ENCODE assay signal across 8 cellular contexts in genomic region chr18:46916551-46917107, GRCh38. TPM values are rescaled to one million over a fixed set of nuclear protein-coding genes. Genes with fewer than 3 reads are reported as not detected.
A peak's percentile ranks its signal among the peaks of the same experiment; 100 is the strongest.
DNase-seq lines count a peak whose midpoint lies in the region; ATAC-seq and TF ChIP-seq lines count a peak whose summit lies in the region.

No MANE protein-coding gene starts in this region.

- under 1% methylated on average over 12 of the region's 21 CpGs for WGBS in esophagus muscularis mucosa

- H4K20me1 ChIP-seq in DND-41 (ENCODE audit: insufficient read depth, low read length): peaks cover 26% of the 10 kb centered on the region; the same call in 1 of the 2 replicates

- H3K4me1 ChIP-seq in DND-41 (ENCODE audit: insufficient read depth, low read length) (peaks cover 45% of the 10 kb centered on the region), esophagus muscularis mucosa (peaks cover 27 to 49% (median 33%) of the 10 kb centered on the region in 4 donors)

- peaks cover 53% of the 10 kb centered on the region for H3K79me2 ChIP-seq in DND-41 (ENCODE audit: insufficient read depth, low read length)

- TF ChIP-seq POLR2A in esophagus muscularis mucosa (IDR thresholded peaks at IDR 0.05; ENCODE audit: low read depth): no peak

- H3K4me3 ChIP-seq in DND-41 (ENCODE audit: low read depth in 1 of 2, low read length in 2 of 2): peak overlapping the region; percentile 30 to 79; a peak in 3 of 4 replicates
- H3K4me3 ChIP-seq in esophagus muscularis mucosa: peak overlapping the region; percentile 79 to 91 (median 83)

- ATAC-seq in DND-41 (ENCODE audit: insufficient read depth, low read depth): peak; percentile 42
- ATAC-seq in GM21367 (IDR thresholded peaks at IDR 0.05; ENCODE audit: unreplicated experiment): peak; percentile 22
- ATAC-seq in natural killer cell: peak; percentile 58 to 74 (median 68)
- ATAC-seq in GM18498 (IDR thresholded peaks at IDR 0.05; ENCODE audit: unreplicated experiment): no peak
- no peak for ATAC-seq in esophagus mucosa

- peak overlapping the region; percentile 81 for H3K9ac ChIP-seq in DND-41 (ENCODE audit: low read depth, low read length)

- H3K36me3 Mint-ChIP-seq in natural killer cell: no peaks in the 10 kb centered on the region

- peak overlapping the region; percentile 81 for H3K4me3 Mint-ChIP-seq in natural killer cell

- peak overlapping the region; percentile 67 for H3K4me2 ChIP-seq in DND-41 (ENCODE audit: insufficient read depth, low read length)

- no peaks in the 10 kb centered on the region for H3K9me3 Mint-ChIP-seq in natural killer cell

- no peak for TF ChIP-seq EP300 in esophagus muscularis mucosa (IDR thresholded peaks at IDR 0.05)

- intact Hi-C loops in esophagus muscularis mucosa (cut with DNase I): loop anchor here (10.0 kb wide), 1 partner anchor 228 kb away; no protein-coding TSS in a partner anchor
- intact Hi-C loops in natural killer cell (cut with micrococcal nuclease): no loop called here

- peak overlapping the region; percentile 80 to 86 for H3K27ac Mint-ChIP-seq in natural killer cell

- no peaks in the 10 kb centered on the region for H3K36me3 ChIP-seq in DND-41 (ENCODE audit: insufficient read depth, low read length)
- no peaks in the 10 kb centered on the region for H3K36me3 ChIP-seq in esophagus muscularis mucosa

- H3K27ac ChIP-seq in DND-41 (ENCODE audit: low read length): peak overlapping the region; percentile 81
- peak overlapping the region; percentile 90 to 94 (median 92) for H3K27ac ChIP-seq in esophagus muscularis mucosa (replicated peaks in 1 of 4)

- H2AFZ ChIP-seq in DND-41 (ENCODE audit: low read depth, low read length): peak overlapping the region; percentile 96

- DNase-seq in DND-41: peak; percentile 59
- DNase-seq in LHCN-M2 (ENCODE audit: low read depth): peak; percentile 31
- peak; percentile 20 to 22 for DNase-seq in activated CD4-positive, alpha-beta T cell treated with anti-CD3 and anti-CD28 coated beads, Interleukin-2, amount 50 U/mL, for 4 hours
- DNase-seq in esophagus muscularis mucosa (ENCODE audit: extremely low spot score): no peak
- peak; percentile 52 for DNase-seq in natural killer cell

- no peaks in the 10 kb centered on the region for H3K27me3 Mint-ChIP-seq in natural killer cell (ENCODE audit: low read depth in 2 of 2)

- H3K9me3 ChIP-seq in DND-41 (ENCODE audit: insufficient read depth, low read length, severe bottlenecking) (no peaks in the 10 kb centered on the region), esophagus muscularis mucosa (no peaks in the 10 kb centered on the region)

- no peaks in the 10 kb centered on the region for H3K27me3 ChIP-seq in DND-41 (ENCODE audit: insufficient read depth, low read length, poor library complexity)
- no peaks in the 10 kb centered on the region for H3K27me3 ChIP-seq in esophagus muscularis mucosa

- no peak for TF ChIP-seq CTCF in DND-41 (IDR thresholded peaks at IDR 0.05; ENCODE audit: borderline replicate concordance, extremely low read depth, low read length, poor library complexity, severe bottlenecking)
- no peak for TF ChIP-seq CTCF in esophagus muscularis mucosa (IDR thresholded peaks at IDR 0.05)
- no peak for TF ChIP-seq CTCF in natural killer cell (IDR thresholded peaks at IDR 0.05)

- H3K4me1 Mint-ChIP-seq in natural killer cell: peaks cover 37 to 43% of the 10 kb centered on the region in 2 donors

RNA-seq across cellular contexts. Expression of gene PIAS2, which starts 0.7 kb away (rescaled TPM):
- total RNA-seq in LHCN-M2 (2014; rRNA removed): 27.1 and 32.1 TPM in 2 replicates
- polyA plus RNA-seq in LHCN-M2 (2012): 12.4 TPM
- total RNA-seq in esophagus muscularis mucosa: 10 to 100 TPM; 18.1 to 26.9 (median 25.4) TPM
- 10 to 100 TPM; 48.9 to 55.9 (median 50.0) TPM for total RNA-seq in natural killer cell
- 17.8 TPM for total RNA-seq in esophagus mucosa

RNA-seq across cellular contexts. Expression of gene KATNAL2, which starts 0.8 kb away (rescaled TPM):
- total RNA-seq in LHCN-M2 (2014; rRNA removed): 18.1 and 19.4 TPM in 2 replicates
- polyA plus RNA-seq in LHCN-M2 (2012): 7.9 TPM
- 1 to 10 TPM in 3 of 4 donors, under 1 TPM in 1; 0.50 to 5.0 (median 4.3) TPM for total RNA-seq in esophagus muscularis mucosa
- 1 to 10 TPM in 1 of 3 donors, under 1 TPM in 2; 0.45 to 1.2 (median 0.52) TPM for total RNA-seq in natural killer cell
- total RNA-seq in esophagus mucosa: 1.1 TPM

Comparison
In these comparisons a context has a peak if more than half of its experiments do, and no peak if none do; other contexts are left out.
1. ATAC-seq: peak in DND-41 (single experiment), GM21367 (single experiment) and natural killer cell (3 of 3); none in GM18498 (single experiment) and esophagus mucosa (single experiment).